In genomic region chr2:32860385-32860784, GRCh38 we compare ENCODE assay signal across 20 cellular contexts.
DNase-seq lines count a peak whose midpoint lies in the region; ATAC-seq and TF ChIP-seq lines count a peak whose summit lies in the region.
"Had no signal": no experiment of that assay in that cellular context is flagged by ENCODE, and none has a peak within 500 bp of the region (broad histone marks: within the 10 kb centered on the region; RNA-seq: fewer than 3 reads in every experiment).

No MANE protein-coding gene starts in this region.

- BruUV-seq in IMR-90 (replicated peaks; lab: Mats Ljungman, UMichigan) = no TSS peak

- dilution Hi-C loops in IMR-90 (cut with HindIII; ENCODE audit: low sequenced_read_pairs, unreplicated experiment) = no loop called here

- DNase-seq in IMR-90 = no peak
- DNase-seq in mesothelial cell of epicardium (ENCODE audit: low spot score in 2 of 2, unreplicated experiment in 2 of 2) = no peak
- DNase-seq in DMS53 treated with DMSO at 0.1 percent for 48 hours (lab: John Stamatoyannopoulos, UW; ENCODE audit: unreplicated experiment) = no peak
- DNase-seq: 8988T; ACHN; BE2C; C1 segment of cervical spinal cord; CD4-positive, alpha-beta memory T cell; CD4-positive, CD25-positive, alpha-beta regulatory T cell; CD8-positive, alpha-beta memory T cell; COR-L47; DMS 273 treated with DMSO at 0.1 percent for 48 hours; DMS153; DMS53; DMS79 treated with DMSO at 0.1 percent for 48 hours; GF-D8 had no signal

- no peaks in the 10 kb centered on the region for H3K36me3 ChIP-seq in IMR-90 (ENCODE audit: control insufficient read depth, insufficient read depth, low read length)
- H3K36me3 ChIP-seq in Loucy (ENCODE audit: insufficient read depth, low read length) = no peaks in the 10 kb centered on the region
- no peaks in the 10 kb centered on the region for H3K36me3 ChIP-seq in neural cell (ENCODE audit: insufficient read depth, low read length)
- H3K36me3 ChIP-seq: BE2C, BLaER1 had no signal

- no peaks in the 10 kb centered on the region for H3K27me3 Mint-ChIP-seq in mesothelial cell of epicardium (ENCODE audit: low read depth)

- no peak overlapping the region for H3K14ac ChIP-seq in IMR-90 (replicated peaks; ENCODE audit: low read depth, low read length)

- H3K4me1 Mint-ChIP-seq in mesothelial cell of epicardium = peaks cover 11% of the 10 kb centered on the region
- H3K4me1 Mint-ChIP-seq: CD4-positive, alpha-beta memory T cell; CD4-positive, CD25-positive, alpha-beta regulatory T cell had no signal

- POLR2A ChIA-PET in IMR-90 (lab: Charles Lee; ENCODE audit: unreplicated experiment) = no interaction called here

- no peak overlapping the region for H4K5ac ChIP-seq in IMR-90 (ENCODE audit: low read depth, low read length)

- no peak overlapping the region for H3K4me3 ChIP-seq in IMR-90 (ENCODE audit: insufficient read depth, low read depth, low read length)
- H3K4me3 ChIP-seq in Loucy (ENCODE audit: low read length, poor library complexity, severe bottlenecking) = no peak overlapping the region
- H3K4me3 ChIP-seq in neural cell (ENCODE audit: low read length) = no peak overlapping the region
- H3K4me3 ChIP-seq: BLaER1 had no signal

- H3K79me1 ChIP-seq in IMR-90 (ENCODE audit: low read depth in 1 of 2, low read length in 2 of 2) = no peaks in the 10 kb centered on the region

- in situ Hi-C loops in IMR-90 (cut with MboI; ENCODE audit: low sequenced_read_pairs) = no loop called here

- intact Hi-C loops in IMR-90 (cut with micrococcal nuclease) = loop anchor here (5.0 kb wide), 4 partner anchors 63 to 277 kb away; partner anchors contain the start of gene LTBP1

- no peak overlapping the region for H3K27ac Mint-ChIP-seq in mesothelial cell of epicardium
- H3K27ac Mint-ChIP-seq: CD4-positive, alpha-beta memory T cell; CD4-positive, CD25-positive, alpha-beta regulatory T cell; CD8-positive, alpha-beta memory T cell had no signal

- H2BK15ac ChIP-seq in IMR-90 (ENCODE audit: low read depth, low read length) = 0 out of 3 replicates have a peak overlapping the region, but pooled peaks have one; percentile 26

- H3K9me3 ChIP-seq in IMR-90 (ENCODE audit: control insufficient read depth, insufficient read depth, low read length) = no peaks in the 10 kb centered on the region
- no peaks in the 10 kb centered on the region for H3K9me3 ChIP-seq in Loucy (ENCODE audit: insufficient read depth, low read depth, low read length)
- H3K9me3 ChIP-seq in neural cell (ENCODE audit: low read length) = no peaks in the 10 kb centered on the region
- H3K9me3 ChIP-seq: BE2C, BLaER1 had no signal

- H3K4me2 ChIP-seq in IMR-90 (ENCODE audit: low read depth, low read length) = no peak overlapping the region
- H3K4me2 ChIP-seq in Loucy (ENCODE audit: low read depth, low read length, poor library complexity, severe bottlenecking) = no peak overlapping the region
- H3K4me2 ChIP-seq in neural cell (ENCODE audit: low read length) = no peak overlapping the region
- H3K4me2 ChIP-seq: BLaER1 had no signal

- H3K36me3 Mint-ChIP-seq in mesothelial cell of epicardium = no peaks in the 10 kb centered on the region
- H3K36me3 Mint-ChIP-seq: CD14-positive monocyte; CD4-positive, alpha-beta memory T cell; CD4-positive, CD25-positive, alpha-beta regulatory T cell; CD8-positive, alpha-beta memory T cell had no signal

- H4K20me1 ChIP-seq in IMR-90 (ENCODE audit: insufficient read depth, low read length) (no peaks in the 10 kb centered on the region), Loucy (ENCODE audit: insufficient read depth, low read length, poor library complexity, severe bottlenecking) (no peaks in the 10 kb centered on the region), neural cell (ENCODE audit: insufficient read depth) (no peaks in the 10 kb centered on the region)
- H4K20me1 ChIP-seq: BLaER1 had no signal

- H2AFZ ChIP-seq in IMR-90 (replicated peaks; ENCODE audit: low read length, poor library complexity) = no peak overlapping the region
- 0 out of 2 replicates have a peak overlapping the region, but pooled peaks have one; percentile 46 for H2AFZ ChIP-seq in Loucy (ENCODE audit: low read length)
- H2AFZ ChIP-seq in neural cell (ENCODE audit: low read depth, low read length) = no peak overlapping the region

- H3K4ac ChIP-seq in IMR-90 (ENCODE audit: low read depth, low read length) = no peak overlapping the region

- H3K4me1 ChIP-seq in IMR-90 (ENCODE audit: control insufficient read depth, insufficient read depth, low read length) = peaks cover 13% of the 10 kb centered on the region
- peaks cover 15% of the 10 kb centered on the region for H3K4me1 ChIP-seq in Loucy (ENCODE audit: insufficient read depth, low read length, poor library complexity, severe bottlenecking)
- H3K4me1 ChIP-seq: BE2C, BLaER1 had no signal

- no peak overlapping the region for H2AK9ac ChIP-seq in IMR-90 (replicated peaks; ENCODE audit: low read depth, low read length, poor library complexity)

- no peaks in the 10 kb centered on the region for H3K79me2 ChIP-seq in Loucy (ENCODE audit: insufficient read depth, low read length)
- H3K79me2 ChIP-seq in neural cell (replicated peaks; ENCODE audit: insufficient read depth, low read length) = no peaks in the 10 kb centered on the region

- H3K9ac ChIP-seq in IMR-90 (ENCODE audit: low read depth, low read length) (no peak overlapping the region), Loucy (ENCODE audit: low read depth, low read length, poor library complexity, severe bottlenecking) (no peak overlapping the region), neural cell (ENCODE audit: low read length) (no peak overlapping the region)
- H3K9ac ChIP-seq: BLaER1 had no signal

- TF ChIP-seq CTCF in IMR-90 (conservative IDR thresholded peaks at IDR 0.05; ENCODE audit: low read depth, low read length) (no peak), Loucy (conservative IDR thresholded peaks at IDR 0.05; ENCODE audit: low read length) (no peak), neural cell (IDR thresholded peaks at IDR 0.05; ENCODE audit: poor library complexity, severe bottlenecking) (no peak), mesothelial cell of epicardium (IDR thresholded peaks at IDR 0.05; ENCODE audit: unreplicated experiment) (no peak)

- H3F3A ChIP-seq in Loucy (ENCODE audit: low read depth) (no peaks in the 10 kb centered on the region), neural cell (ENCODE audit: insufficient read depth, low read length, poor library complexity, severe bottlenecking) (no peaks in the 10 kb centered on the region)

- H3K56ac ChIP-seq in IMR-90 (ENCODE audit: extremely low read depth, insufficient read depth, low read length) = no peak overlapping the region

- no peak for ATAC-seq in IMR-90 (ENCODE audit: low read depth)

- no peak overlapping the region for H2AK5ac ChIP-seq in IMR-90 (ENCODE audit: low read depth, low read length)

- H3K27ac ChIP-seq in IMR-90 (ENCODE audit: insufficient read depth, low read length) (no peak overlapping the region), neural cell (ENCODE audit: low read length) (peak overlapping the region; percentile 43)
- H3K27ac ChIP-seq: BLaER1 had no signal

- TF ChIP-seq EP300 in neural cell (conservative IDR thresholded peaks at IDR 0.05; ENCODE audit: poor library complexity, severe bottlenecking) = peak; percentile 92

- no peaks in the 10 kb centered on the region for H3K9me2 ChIP-seq in Loucy (replicated peaks; ENCODE audit: low read depth, low read length)
- no peaks in the 10 kb centered on the region for H3K9me2 ChIP-seq in neural cell (ENCODE audit: insufficient read depth, low read length)

- TF ChIP-seq POLR2A in IMR-90 (IDR thresholded peaks at IDR 0.05; ENCODE audit: low read depth, low read length) = no peak

- H2BK120ac ChIP-seq in IMR-90 (ENCODE audit: low read depth, low read length) = no peak overlapping the region

- H3K4me3 Mint-ChIP-seq in mesothelial cell of epicardium = no peak overlapping the region
- H3K4me3 Mint-ChIP-seq: CD14-positive monocyte; CD4-positive, alpha-beta memory T cell; CD4-positive, CD25-positive, alpha-beta regulatory T cell; CD8-positive, alpha-beta memory T cell had no signal

- no peak overlapping the region for H2BK20ac ChIP-seq in IMR-90 (ENCODE audit: low read depth, low read length)

- TF ChIP-seq RAD21 in IMR-90 (IDR thresholded peaks at IDR 0.05; ENCODE audit: low read length) (no peak), neural cell (conservative IDR thresholded peaks at IDR 0.05) (no peak)

- H3K9me1 ChIP-seq in IMR-90 (ENCODE audit: insufficient read depth, low read length) = peaks cover 10% of the 10 kb centered on the region

- H4K8ac ChIP-seq in IMR-90 (ENCODE audit: low read depth in 2 of 2, low read length in 2 of 2) = no peak overlapping the region

- CTCF ChIA-PET in IMR-90 (lab: Yijun Ruan, JAX) = no interaction called here

- H2BK5ac ChIP-seq in IMR-90 (ENCODE audit: low read depth, low read length, poor library complexity, severe bottlenecking) = no peak overlapping the region

- no peaks in the 10 kb centered on the region for H3K9me3 Mint-ChIP-seq in mesothelial cell of epicardium
- H3K9me3 Mint-ChIP-seq: CD8-positive, alpha-beta memory T cell had no signal

- H4K91ac ChIP-seq in IMR-90 (ENCODE audit: insufficient read depth, low read depth, low read length) = no peak overlapping the region

- no peaks in the 10 kb centered on the region for H3K27me3 ChIP-seq in IMR-90 (ENCODE audit: control insufficient read depth, insufficient read depth, low read length)
- H3K27me3 ChIP-seq in Loucy (ENCODE audit: insufficient read depth, low read length, poor library complexity, severe bottlenecking) = no peaks in the 10 kb centered on the region
- H3K27me3 ChIP-seq in neural cell (ENCODE audit: insufficient read depth, low read depth, low read length) = no peaks in the 10 kb centered on the region
- H3K27me3 ChIP-seq: BE2C, BLaER1 had no signal

- H3K18ac ChIP-seq in IMR-90 (ENCODE audit: low read depth, low read length) = no peak overlapping the region

- H3K23ac ChIP-seq in IMR-90 (ENCODE audit: low read depth, low read length) = no peak overlapping the region

TF ChIP-seq in IMR-90, 13 proteins besides CTCF, POLR2A, EP300 and RAD21:
- TF ChIP-seq MAFK (IDR thresholded peaks at IDR 0.05; ENCODE audit: low read depth, low read length) = no peak
- no peak for TF ChIP-seq RCOR1 (IDR thresholded peaks at IDR 0.05; ENCODE audit: insufficient replicate concordance, low read length)
- no peak for TF ChIP-seq RFX5 (IDR thresholded peaks at IDR 0.05; ENCODE audit: low read depth, low read length)
- no peak for TF ChIP-seq CHD1 (IDR thresholded peaks at IDR 0.05; ENCODE audit: low read depth, low read length)
- TF ChIP-seq NFE2L2 (IDR thresholded peaks at IDR 0.05; ENCODE audit: low read depth, low read length) = no peak

TF ChIP-seq in neural cell, 6 proteins besides CTCF, POLR2A, EP300 and RAD21:
- no peak for TF ChIP-seq SMC3 (conservative IDR thresholded peaks at IDR 0.05; ENCODE audit: poor library complexity)
- TF ChIP-seq POLR2AphosphoS5 (IDR thresholded peaks at IDR 0.05) = peak; percentile 86
